Comparison of ENCODE assay signal across 8 cellular contexts in genomic region chr12:949337-950099, GRCh38. TPM values are rescaled to one million over a fixed set of nuclear protein-coding genes. Genes with fewer than 3 reads are reported as not detected.
A peak's percentile ranks its signal among the peaks of the same experiment; 100 is the strongest.
DNase-seq lines count a peak whose midpoint lies in the region; ATAC-seq and TF ChIP-seq lines count a peak whose summit lies in the region.

Gene RAD52, minus strand, starts transcription at chr12:949694. Its CDS starts 16,636 bp downstream, at chr12:933058.

- DNase-seq in CD1c-positive myeloid dendritic cell (ENCODE audit: extremely low spot score) (peak; percentile 98), NCI-H82 (lab: John Stamatoyannopoulos, UW) (peak; percentile 99), dorsolateral prefrontal cortex (peak; percentile 93 to 98 (median 96)), right lobe of liver (peak; percentile 97 to 98 (median 98))
- peak; percentile 98 for DNase-seq in activated CD4-positive, alpha-beta memory T cell treated with anti-CD3 and anti-CD28 coated beads for 36 hours
- DNase-seq in stimulated activated CD4-positive, alpha-beta T cell treated with anti-CD3 and anti-CD28 coated beads, Interleukin-4, amount 100 ng/mL, for 48 hours (ENCODE audit: low read depth in 2 of 2), result peak; percentile 96 to 98

- peak; percentile 74 for TF ChIP-seq POLR2A in right lobe of liver (IDR thresholded peaks at IDR 0.05)

- peaks cover 31% of the 10 kb centered on the region for H3K4me1 Mint-ChIP-seq in activated CD4-positive, alpha-beta memory T cell treated with anti-CD3 and anti-CD28 coated beads for 36 hours (ENCODE audit: low read depth)

- H3K27ac ChIP-seq in dorsolateral prefrontal cortex (peak within 1 kb of the TSS; percentile 76 to 97 (median 92)), right lobe of liver (peak within 1 kb of the TSS; percentile 66 to 82 (median 77))

- no peaks in the 10 kb centered on the region for H3K27me3 Mint-ChIP-seq in activated CD4-positive, alpha-beta memory T cell treated with anti-CD3 and anti-CD28 coated beads for 36 hours

- H3K9me3 ChIP-seq in right lobe of liver, result no peaks in the 10 kb centered on the region

- no peaks in the 10 kb centered on the region for H3K9me3 Mint-ChIP-seq in activated CD4-positive, alpha-beta memory T cell treated with anti-CD3 and anti-CD28 coated beads for 36 hours

- H3K36me3 Mint-ChIP-seq in activated CD4-positive, alpha-beta memory T cell treated with anti-CD3 and anti-CD28 coated beads for 36 hours, result peaks cover 4% of the 10 kb centered on the region

- CTCF ChIA-PET in activated CD4-positive, alpha-beta memory T cell treated with anti-CD3 and anti-CD28 coated beads for 36 hours (lab: Charles Lee), result interaction anchor here (0.6 to 2.1 kb wide), 29 partner anchors 10 to 644 kb away, joined by 3 to 21 read pairs (median 4); partner anchors contain the start of gene CCDC77

- peak within 1 kb of the TSS; percentile 58 to 99 (median 87) for H3K4me3 ChIP-seq in dorsolateral prefrontal cortex
- peak within 1 kb of the TSS; percentile 76 to 93 (median 91) for H3K4me3 ChIP-seq in right lobe of liver

- WGBS in right lobe of liver (ENCODE audit: insufficient coverage, low coverage, low lambda C conversion rate, missing lambda C conversion rate), result 0% methylated on average over 21 of the region's 58 CpGs

- TF ChIP-seq CTCF in dorsolateral prefrontal cortex (IDR thresholded peaks at IDR 0.05 in 54 of 56, conservative IDR thresholded peaks at IDR 0.05 in 2 of 56; ENCODE audit: low read depth in 1 of 56, partially characterized antibody in 56 of 56) (peak; percentile 95 to 100 (median 99)), right lobe of liver (IDR thresholded peaks at IDR 0.05) (peak; percentile 99)

- POLR2A ChIA-PET in activated CD4-positive, alpha-beta memory T cell treated with anti-CD3 and anti-CD28 coated beads for 36 hours (lab: Charles Lee), result interaction anchor here (0.6 to 1.9 kb wide), 12 partner anchors 9 to 657 kb away, joined by 3 to 8 read pairs (median 3); no protein-coding TSS in a partner anchor

- H3K4me3 Mint-ChIP-seq in activated CD4-positive, alpha-beta memory T cell treated with anti-CD3 and anti-CD28 coated beads for 36 hours, result peak within 1 kb of the TSS; percentile 97

- peak within 1 kb of the TSS; percentile 91 for H3K27ac Mint-ChIP-seq in activated CD4-positive, alpha-beta memory T cell treated with anti-CD3 and anti-CD28 coated beads for 36 hours

- no peaks in the 10 kb centered on the region for H3K36me3 ChIP-seq in right lobe of liver

- intact Hi-C loops in activated CD4-positive, alpha-beta memory T cell treated with anti-CD3 and anti-CD28 coated beads for 36 hours (cut with micrococcal nuclease), result loop anchor here (1.0 to 5.0 kb wide), 7 partner anchors 41 to 643 kb away; no protein-coding TSS in a partner anchor
- intact Hi-C loops in dorsolateral prefrontal cortex (cut with DNase I) (loop anchor here (1.0 to 5.0 kb wide), 11 partner anchors 39 to 645 kb away; partner anchors contain the start of genes WNK1 (in 2 of the 2) and FBXL14 (in 1 of the 2)), right lobe of liver (cut with DNase I) (loop anchor here in 1 of 2 donors (5.0 kb wide), 1 partner anchor 382 kb away; no protein-coding TSS in a partner anchor)

- H3K27me3 ChIP-seq in dorsolateral prefrontal cortex, result no peaks in the 10 kb centered on the region
- no peaks in the 10 kb centered on the region for H3K27me3 ChIP-seq in right lobe of liver

- H3K4me1 ChIP-seq in right lobe of liver, result peaks cover 0 to 10% (median 0%) of the 10 kb centered on the region in 4 donors

- ATAC-seq in GM19395 (IDR thresholded peaks at IDR 0.05; ENCODE audit: unreplicated experiment) (peak; percentile 83), HG03571 (IDR thresholded peaks at IDR 0.05; ENCODE audit: unreplicated experiment) (peak; percentile 75), right lobe of liver (peak; percentile 92 to 97 (median 95))

RNA-seq across cellular contexts. Expression of gene RAD52, which starts in this region (rescaled TPM):
- total RNA-seq in activated CD4-positive, alpha-beta memory T cell treated with anti-CD3 and anti-CD28 coated beads for 36 hours, result 10 to 100 TPM in 1 of 2 experiments, 1 to 10 TPM in 1; 9.5 to 14.5 TPM
- total RNA-seq in dorsolateral prefrontal cortex, result 10 to 100 TPM; 14.4 to 71.1 (median 31.1) TPM
- 10 to 100 TPM in 1 of 6 experiments, 1 to 10 TPM in 5; 5.6 to 10.5 (median 8.5) TPM for total RNA-seq in right lobe of liver

Comparison
In these comparisons a context has a peak if more than half of its experiments do, and no peak if none do; other contexts are left out.
1. Peak in every context shown above with its lines: DNase-seq, ATAC-seq, H3K4me3 ChIP-seq and H3K27ac ChIP-seq.